In genomic region chr5:179806250-179807045, GRCh38 we compare ENCODE assay signal across 8 cellular contexts. TPM values are rescaled to one million over a fixed set of nuclear protein-coding genes. Genes with fewer than 3 reads are reported as not detected.
A peak's percentile ranks its signal among the peaks of the same experiment; 100 is the strongest.
DNase-seq lines count a peak whose midpoint lies in the region; ATAC-seq and TF ChIP-seq lines count a peak whose summit lies in the region.

Gene MGAT4B (minus strand): TSS chr5:179806866. CDS start chr5:179806583, 283 bp downstream.

- ATAC-seq in GM21723 (IDR thresholded peaks at IDR 0.05; ENCODE audit: unreplicated experiment), result peak; percentile 75

- POLR2A ChIA-PET in SK-N-SH (lab: Yijun Ruan, JAX), result interaction anchor here (1.3 kb wide), 1 partner anchor 14 kb away, joined by 3 read pairs; the partner anchor contains the start of gene SQSTM1

- no peak for TF ChIP-seq EP300 in SK-N-SH (IDR thresholded peaks at IDR 0.05; ENCODE audit: borderline replicate concordance in 1 of 2, low read depth in 1 of 2, low read length in 1 of 2)

- no peaks in the 10 kb centered on the region for H3K9me3 Mint-ChIP-seq in IgD-negative memory B cell

- H3K4me3 Mint-ChIP-seq in IgD-negative memory B cell, result peak within 1 kb of the TSS; percentile 80 to 90 (median 87)

- peak within 1 kb of the TSS in 1 of 3 donors; percentile 71 for H3K27ac Mint-ChIP-seq in IgD-negative memory B cell

- CTCF ChIA-PET in SK-N-SH (lab: Yijun Ruan, JAX), result interaction anchor here (1.1 to 3.7 kb wide), 3 partner anchors 10 to 102 kb away, joined by 3 to 24 read pairs (median 3); no protein-coding TSS in a partner anchor

- H3K9me2 ChIP-seq in SK-N-SH, result no peaks in the 10 kb centered on the region

- H3K4me3 ChIP-seq in SK-N-SH (ENCODE audit: low read depth in 2 of 2, low read length in 1 of 2), result peak within 1 kb of the TSS; percentile 72 to 88
- H3K4me3 ChIP-seq in ascending aorta, result peak within 1 kb of the TSS; percentile 78 to 87
- H3K4me3 ChIP-seq in right atrium auricular region, result peak within 1 kb of the TSS; percentile 73 to 92

- H3K4me1 ChIP-seq in SK-N-SH (ENCODE audit: control insufficient read depth in 1 of 2, insufficient read depth in 2 of 2, low read depth in 1 of 2, low read length in 1 of 2) (peaks cover 16 to 23% of the 10 kb centered on the region in 2 experiments; a peak in 3 of 4 replicates), ascending aorta (peaks cover 10 to 21% of the 10 kb centered on the region in 2 donors), right atrium auricular region (peaks cover 0 to 48% of the 10 kb centered on the region in 2 donors)

- DNase-seq in GF-D8 (lab: John Stamatoyannopoulos, UW), result peak; percentile 13
- DNase-seq in SK-N-SH, result peak; percentile 96
- DNase-seq in ascending aorta (ENCODE audit: low spot score in 2 of 2), result peak in 1 of 2 donors; percentile 84
- no peak for DNase-seq in right atrium auricular region (ENCODE audit: low spot score)
- DNase-seq in posterior vena cava (ENCODE audit: low spot score), result peak; percentile 91
- DNase-seq in T-helper 9 cell, result no peak

- no peak for TF ChIP-seq CTCF in SK-N-SH (IDR thresholded peaks at IDR 0.05)
- TF ChIP-seq CTCF in ascending aorta (IDR thresholded peaks at IDR 0.05), result no peak
- TF ChIP-seq CTCF in right atrium auricular region (IDR thresholded peaks at IDR 0.05), result no peak

- 2% methylated on average over 29 of the region's 108 CpGs for WGBS in SK-N-SH (ENCODE audit: low lambda C conversion rate)

- H3K9ac ChIP-seq in SK-N-SH, result peak within 1 kb of the TSS; percentile 82

- H3K9me3 ChIP-seq in SK-N-SH, result no peaks in the 10 kb centered on the region
- H3K9me3 ChIP-seq in ascending aorta, result no peaks in the 10 kb centered on the region
- no peaks in the 10 kb centered on the region for H3K9me3 ChIP-seq in right atrium auricular region

- H2AFZ ChIP-seq in SK-N-SH (ENCODE audit: low read depth), result peak within 1 kb of the TSS; percentile 63; the same call in 1 of the 2 replicates

- H3K27me3 Mint-ChIP-seq in IgD-negative memory B cell, result no peaks in the 10 kb centered on the region

- no peak for TF ChIP-seq RAD21 in SK-N-SH (IDR thresholded peaks at IDR 0.05; ENCODE audit: low read length)

- intact Hi-C loops in ascending aorta (cut with DNase I) (loop anchor here (1.0 to 2.0 kb wide), 3 partner anchors 13 to 100 kb away; partner anchors contain the start of genes MRNIP and TBC1D9B), posterior vena cava (cut with DNase I) (loop anchor here in 1 of 2 donors (2.0 kb wide), 1 partner anchor 14 kb away; the partner anchor contains the start of gene SQSTM1)

- H4K20me1 ChIP-seq in SK-N-SH (ENCODE audit: insufficient read depth), result peaks cover 37% of the 10 kb centered on the region

- peaks cover 14 to 23% (median 21%) of the 10 kb centered on the region in 3 donors for H3K4me1 Mint-ChIP-seq in IgD-negative memory B cell

- H3K79me2 ChIP-seq in SK-N-SH (ENCODE audit: insufficient read depth), result peaks cover 75% of the 10 kb centered on the region

- peaks cover 2% of the 10 kb centered on the region for H3K36me3 Mint-ChIP-seq in IgD-negative memory B cell

- H3K27me3 ChIP-seq in SK-N-SH (ENCODE audit: insufficient read depth) (no peaks in the 10 kb centered on the region), ascending aorta (no peaks in the 10 kb centered on the region), right atrium auricular region (no peaks in the 10 kb centered on the region)

- H3K36me3 ChIP-seq in SK-N-SH (replicated peaks in 1 of 2; ENCODE audit: control insufficient read depth in 1 of 2, insufficient read depth in 2 of 2, low read length in 1 of 2) (peaks cover 4 to 12% of the 10 kb centered on the region in 2 experiments), ascending aorta (peaks cover 0 to under 1% of the 10 kb centered on the region in 2 donors), right atrium auricular region (no peaks in the 10 kb centered on the region)

- peaks cover 14% of the 10 kb centered on the region for H3F3A ChIP-seq in SK-N-SH (replicated peaks; ENCODE audit: insufficient read depth)

- H3K4me2 ChIP-seq in SK-N-SH, result peak within 1 kb of the TSS; percentile 99

- H3K27ac ChIP-seq in SK-N-SH (ENCODE audit: low read depth in 2 of 2, low read length in 1 of 2) (peak within 1 kb of the TSS; percentile 65 to 84), ascending aorta (peak within 1 kb of the TSS; percentile 91), right atrium auricular region (peak within 1 kb of the TSS; percentile 92 to 93)

TF ChIP-seq in SK-N-SH, 30 proteins besides CTCF, POLR2A, EP300 and RAD21 (continues in another document):
- no peak for TF ChIP-seq RXRA (IDR thresholded peaks at IDR 0.05; ENCODE audit: borderline replicate concordance, low read depth)
- TF ChIP-seq GATA2 (CRISPR knock-in tag; IDR thresholded peaks at IDR 0.05), result no peak
- no peak for TF ChIP-seq RFX5 (IDR thresholded peaks at IDR 0.05; ENCODE audit: low read length)
- TF ChIP-seq FOSL2 (IDR thresholded peaks at IDR 0.05; ENCODE audit: borderline replicate concordance, low read depth), result no peak
- 0 out of 2 replicates have a peak, but pooled peaks have one; percentile 14 for TF ChIP-seq JUND (IDR thresholded peaks at IDR 0.05)
- no peak for TF ChIP-seq YY1 (IDR thresholded peaks at IDR 0.05; ENCODE audit: low read depth)
- peak; percentile 58 for TF ChIP-seq TAF1 (IDR thresholded peaks at IDR 0.05; ENCODE audit: borderline replicate concordance, low read depth, low read length)
- no peak for TF ChIP-seq FOXJ3 (CRISPR knock-in tag; IDR thresholded peaks at IDR 0.05)
- no peak for TF ChIP-seq TCF12 (IDR thresholded peaks at IDR 0.05)
- TF ChIP-seq IRF3 (IDR thresholded peaks at IDR 0.05; ENCODE audit: low read depth, low read length), result no peak
- no peak for TF ChIP-seq SMC3 (IDR thresholded peaks at IDR 0.05; ENCODE audit: low read depth, low read length)
- no peak for TF ChIP-seq TEAD4 (IDR thresholded peaks at IDR 0.05; ENCODE audit: borderline replicate concordance, insufficient read depth)
- TF ChIP-seq EZH2phosphoT487 (IDR thresholded peaks at IDR 0.05; ENCODE audit: borderline replicate concordance, low read depth), result no peak
- no peak for TF ChIP-seq REST (IDR thresholded peaks at IDR 0.05; ENCODE audit: low read depth, low read length)
- 0 out of 2 replicates have a peak, but pooled peaks have one; percentile 15 for TF ChIP-seq MXI1 (IDR thresholded peaks at IDR 0.05; ENCODE audit: low read depth, low read length)
- no peak for TF ChIP-seq USF1 (IDR thresholded peaks at IDR 0.05; ENCODE audit: borderline replicate concordance, low read depth)
- TF ChIP-seq POLR2AphosphoS5 (IDR thresholded peaks at IDR 0.05; ENCODE audit: low read depth, low read length), result peak; percentile 66

RNA-seq across cellular contexts. Expression of gene MGAT4B, which starts in this region (rescaled TPM):
- polyA plus RNA-seq in IgD-negative memory B cell (12.0 TPM), SK-N-SH (2012; rRNA removed) (174 and 190 TPM in 2 replicates)
- 120 and 170 TPM in 2 replicates for polyA plus RNA-seq in SK-N-SH (2012; cell fraction: cytosol; rRNA removed)
- polyA plus RNA-seq in SK-N-SH (2012; cell fraction: nucleus; rRNA removed), result 434 and 545 TPM in 2 replicates
- total RNA-seq in ascending aorta (207 TPM), right atrium auricular region (10 to 100 TPM; 71.7 to 77.1 TPM), posterior vena cava (10 to 100 TPM; 54.6 to 62.8 TPM)

Comparison
In these comparisons a context has a peak if more than half of its experiments do, and no peak if none do; other contexts are left out.
1. DNase-seq: peak in GF-D8 (single experiment), SK-N-SH (single experiment) and posterior vena cava (single experiment); none in right atrium auricular region (single experiment) and T-helper 9 cell (single experiment).
2. Peak in every context shown above with its lines, with median percentiles within 50 percentile points of each other: H3K27ac ChIP-seq and H3K4me3 ChIP-seq.